Comparison of ENCODE assay signal across 31 cellular contexts in the genomic region with DNA sequence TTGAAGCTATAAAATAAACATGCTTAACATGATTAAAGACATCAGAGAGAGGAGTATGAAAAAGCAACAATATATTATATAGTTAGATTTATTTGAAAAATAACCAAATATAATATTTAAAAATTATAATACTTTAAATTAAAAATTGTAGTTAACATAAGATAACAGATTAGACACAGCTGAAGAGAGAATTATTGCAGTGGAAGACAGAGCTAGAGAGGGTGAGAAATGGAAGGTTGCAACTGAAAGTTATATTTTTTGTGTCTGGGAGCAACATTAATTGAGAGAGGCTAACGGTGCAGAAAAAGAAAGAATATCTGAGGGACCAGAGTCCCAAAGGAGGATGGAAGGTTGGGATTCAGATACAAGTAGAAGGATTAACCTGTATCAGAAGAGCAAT.
"Had no signal": no experiment of that assay in that cellular context is flagged by ENCODE, and none has a peak within 500 bp of the region (broad histone marks: within the 10 kb centered on the region; RNA-seq: fewer than 3 reads in every experiment).

No MANE protein-coding gene starts in this region.

- ATAC-seq: activated CD4-positive, CD25-positive, alpha-beta regulatory T cell treated with anti-CD3 and anti-CD28 coated beads, Interleukin-2, amount 50 U/mL, for 24 hours; activated CD8-positive, alpha-beta T cell treated with anti-CD3 and anti-CD28 coated beads for 36 hours; activated T-cell treated with anti-CD3 and anti-CD28 coated beads, Interleukin-2, amount 50 U/mL, for 4 hours; activated T-helper 17 cell treated with anti-CD3 and anti-CD28 coated beads, Interleukin-2, amount 50 U/mL, for 72 hours had no signal

- H3K27ac Mint-ChIP-seq: activated B cell treated with CpG ODN at 0.5 μM for 24 hours; activated CD8-positive, alpha-beta T cell treated with anti-CD3 and anti-CD28 coated beads for 36 hours; activated naive CD8-positive, alpha-beta T cell; activated T-helper 17 cell treated with anti-CD3 and anti-CD28 coated beads, Interleukin-2, amount 50 U/mL, for 72 hours; brain had no signal

- H3K27ac ChIP-seq: adrenal gland, ascending aorta, breast epithelium, cardiac muscle cell, colonic mucosa, epithelial cell of prostate, esophagus squamous epithelium, VCaP had no signal

- H3K27me3 ChIP-seq: adrenal gland, ascending aorta, breast epithelium, cardiac muscle cell, colonic mucosa, esophagus squamous epithelium had no signal

- FAIRE-seq: endometrium had no signal

- H3K4me3 ChIP-seq: adrenal gland, ascending aorta, breast epithelium, cardiac muscle cell, colonic mucosa, esophagus squamous epithelium had no signal

- H3K9me3 ChIP-seq: colonic mucosa had no signal

- H3K4me3 Mint-ChIP-seq: activated B cell treated with CpG ODN at 0.5 μM for 24 hours; activated CD8-positive, alpha-beta T cell treated with anti-CD3 and anti-CD28 coated beads for 36 hours; activated naive CD8-positive, alpha-beta T cell; activated T-cell treated with anti-CD3 and anti-CD28 coated beads, Interleukin-2, amount 50 U/mL, for 4 hours; activated T-helper 17 cell treated with anti-CD3 and anti-CD28 coated beads, Interleukin-2, amount 50 U/mL, for 72 hours; brain had no signal

- H3K4me1 ChIP-seq: adrenal gland, breast epithelium, colonic mucosa had no signal

- H3K27me3 Mint-ChIP-seq: activated B cell treated with CpG ODN at 0.5 μM for 24 hours; activated CD8-positive, alpha-beta T cell treated with anti-CD3 and anti-CD28 coated beads for 36 hours; activated naive CD8-positive, alpha-beta T cell; activated T-helper 17 cell treated with anti-CD3 and anti-CD28 coated beads, Interleukin-2, amount 50 U/mL, for 72 hours; brain had no signal

- DNase-seq: activated B cell treated with CpG ODN at 0.5 μM for 24 hours; activated CD4-positive, alpha-beta T cell treated with anti-CD3 and anti-CD28 coated beads for 48 hours; activated CD4-positive, alpha-beta T cell treated with anti-CD3 and anti-CD28 coated beads, Interleukin-2, amount 50 U/mL, for 1 hour; activated CD4-positive, alpha-beta T cell treated with anti-CD3 and anti-CD28 coated beads, Interleukin-2, amount 50 U/mL, for 48 hours; activated CD8-positive, alpha-beta memory T cell treated with anti-CD3 and anti-CD28 coated beads for 24 hours; activated CD8-positive, alpha-beta T cell treated with anti-CD3 and anti-CD28 coated beads for 36 hours; activated effector memory CD4-positive, alpha-beta T cell treated with Interleukin-2 at 50 U/mL for 16 hours; activated gamma-delta T cell treated with Interleukin-2 at 50 U/mL for 16 hours; activated naive CD4-positive, alpha-beta T cell treated with anti-CD3 and anti-CD28 coated beads, Interleukin-2, amount 50 U/mL, for 16 hours; activated naive CD4-positive, alpha-beta T cell treated with Interleukin-2 at 50 U/mL for 16 hours; activated T-cell treated with anti-CD3 and anti-CD28 coated beads, Interleukin-2, amount 50 U/mL, for 4 hours; adrenal gland; amygdala; central memory CD4-positive, alpha-beta T cell; cerebellar nuclear complex; colonic mucosa; effector CD8-positive, alpha-beta T cell; esophagus squamous epithelium; foreskin melanocyte; head of caudate nucleus; T-helper 2 cell had no signal

- H3K4me1 Mint-ChIP-seq: activated B cell treated with CpG ODN at 0.5 μM for 24 hours; activated T-helper 17 cell treated with anti-CD3 and anti-CD28 coated beads, Interleukin-2, amount 50 U/mL, for 72 hours had no signal

- H3K36me3 ChIP-seq: adrenal gland, ascending aorta, breast epithelium, cardiac muscle cell, colonic mucosa, esophagus squamous epithelium had no signal
